Comparison of ENCODE assay signal across 11 cellular contexts in genomic region chr12:115064296-115064695, GRCh38.
"Had no signal": no experiment of that assay in that cellular context is flagged by ENCODE, and none has a peak within 500 bp of the region (broad histone marks: within the 10 kb centered on the region; RNA-seq: fewer than 3 reads in every experiment).

No MANE protein-coding gene starts in this region.

- H3K4me2 ChIP-seq: GM23338 had no signal

- H2AFZ ChIP-seq: GM23248, GM23338 had no signal

- H3K9ac ChIP-seq: GM23248 had no signal

- H3K27ac ChIP-seq: GM23248 had no signal

- H3K4me3 ChIP-seq: GM23248, GM23338, HAP-1 had no signal

- H3K36me3 ChIP-seq: HAP-1 had no signal

- ATAC-seq: GM23338, HCT116 had no signal

- H3K9me3 ChIP-seq: HAP-1 had no signal

- H3K4me1 ChIP-seq: HAP-1 had no signal

- FAIRE-seq: H1, H54 had no signal

- DNase-seq: GM23248, GOT3, H7, H9, HCEC 1CT, HFFc6 had no signal
